ENCODE assay signal across 7 cellular contexts in genomic region chrY:15779891-15780290, GRCh38.
"Had no signal": no experiment of that assay in that cellular context is flagged by ENCODE, and none has a peak within 500 bp of the region (broad histone marks: within the 10 kb centered on the region; RNA-seq: fewer than 3 reads in every experiment).

No MANE protein-coding gene starts in this region.

- DNase-seq: GDM1, GF-D8 had no signal

- ATAC-seq: GM12878 had no signal

- FAIRE-seq: GM12878, GM12891, GM12892, GM18507, GM19239 had no signal

- H3K4me3 ChIP-seq: GM12878 had no signal
